26 cellular contexts compared by ENCODE assay signal in genomic region chr17:37662358-37662757, GRCh38. TPM values are rescaled to one million over a fixed set of nuclear protein-coding genes. Genes with fewer than 3 reads are reported as not detected.
A peak's percentile ranks its signal among the peaks of the same experiment; 100 is the strongest.
DNase-seq lines count a peak whose midpoint lies in the region; ATAC-seq, FAIRE-seq and TF ChIP-seq lines count a peak whose summit lies in the region.
"Had no signal": no experiment of that assay in that cellular context is flagged by ENCODE, and none has a peak within 500 bp of the region (broad histone marks: within the 10 kb centered on the region; RNA-seq: fewer than 3 reads in every experiment).

No MANE protein-coding gene starts in this region.

- no TSS peak for BruUV-seq in HepG2 (replicated peaks; lab: Mats Ljungman, UMichigan)

- 33% methylated on average over 5 of the region's 5 CpGs for WGBS in HepG2 (ENCODE audit: low lambda C conversion rate)
- WGBS in right lobe of liver (ENCODE audit: insufficient coverage, low coverage, low lambda C conversion rate, missing lambda C conversion rate), result 67% methylated on average over 4 of the region's 5 CpGs

- TF ChIP-seq EP300 in HepG2 (IDR thresholded peaks at IDR 0.05; ENCODE audit: low read depth in 2 of 2, low read length in 2 of 2) (no peak), HepG2 (CRISPR knock-in tag; IDR thresholded peaks at IDR 0.05; ENCODE audit: borderline replicate concordance) (no peak)

- CTCF ChIA-PET in HepG2 (lab: Yijun Ruan, JAX; ENCODE audit: low intra/inter-chr PET ratio, low total read pairs), result no interaction called here

- H3K9me3 ChIP-seq in HepG2 (ENCODE audit: low read length) (no peaks in the 10 kb centered on the region), right lobe of liver (no peaks in the 10 kb centered on the region), colonic mucosa (no peaks in the 10 kb centered on the region), breast epithelium (no peaks in the 10 kb centered on the region)
- H3K9me3 ChIP-seq: BE2C, SJSA1 had no signal

- POLR2A ChIA-PET in HepG2 (lab: Yijun Ruan, JAX), result interaction anchor here (0.9 to 2.3 kb wide), 2 partner anchors 9 to 46 kb away, joined by 3 to 7 read pairs; no protein-coding TSS in a partner anchor

- intact Hi-C loops in HepG2 (cut with micrococcal nuclease; ENCODE audit: unreplicated experiment) (no loop called here), right lobe of liver (cut with DNase I) (no loop called here), colonic mucosa (cut with DNase I) (no loop called here), breast epithelium (cut with DNase I; ENCODE audit: low total_unique reads) (loop anchor here (5.0 kb wide), 1 partner anchor 185 kb away; no protein-coding TSS in a partner anchor)

- H3K4me3 ChIP-seq in HepG2 (replicated peaks in 1 of 3; ENCODE audit: insufficient read depth in 1 of 3, low read depth in 2 of 3, low read length in 3 of 3), result no peak overlapping the region
- H3K4me3 ChIP-seq in right lobe of liver, result no peak overlapping the region
- H3K4me3 ChIP-seq in colonic mucosa, result no peak overlapping the region
- no peak overlapping the region for H3K4me3 ChIP-seq in breast epithelium
- H3K4me3 ChIP-seq: GM23248, PC-9, SJSA1 had no signal

- no peaks in the 10 kb centered on the region for H3K79me2 ChIP-seq in HepG2 (ENCODE audit: insufficient read depth, low read length)

- no peaks in the 10 kb centered on the region for H3K36me3 ChIP-seq in HepG2 (replicated peaks in 1 of 2; ENCODE audit: control insufficient read depth in 1 of 2, insufficient read depth in 2 of 2, low read length in 2 of 2)
- H3K36me3 ChIP-seq in right lobe of liver, result no peaks in the 10 kb centered on the region
- H3K36me3 ChIP-seq in colonic mucosa, result no peaks in the 10 kb centered on the region
- no peaks in the 10 kb centered on the region for H3K36me3 ChIP-seq in breast epithelium
- H3K36me3 ChIP-seq: BE2C, SJSA1 had no signal

- no peak overlapping the region for H2AFZ ChIP-seq in HepG2 (ENCODE audit: low read length)
- H2AFZ ChIP-seq: GM23248, PC-9 had no signal

- no peak for TF ChIP-seq POLR2A in HepG2 (IDR thresholded peaks at IDR 0.05; ENCODE audit: insufficient read depth in 1 of 2, low read depth in 2 of 2, low read length in 2 of 2)
- TF ChIP-seq POLR2A in right lobe of liver (IDR thresholded peaks at IDR 0.05), result no peak
- TF ChIP-seq POLR2A in breast epithelium (IDR thresholded peaks at IDR 0.05), result no peak

- H3K4me1 ChIP-seq in HepG2 (ENCODE audit: insufficient read depth, low read length), result peaks cover 32% of the 10 kb centered on the region
- H3K4me1 ChIP-seq in right lobe of liver, result no peaks in the 10 kb centered on the region
- H3K4me1 ChIP-seq in colonic mucosa, result no peaks in the 10 kb centered on the region
- H3K4me1 ChIP-seq in breast epithelium, result no peaks in the 10 kb centered on the region
- H3K4me1 ChIP-seq: BE2C, SJSA1 had no signal

- no peak for DNase-seq in HepG2 (ENCODE audit: low spot score)
- DNase-seq in right lobe of liver, result no peak
- DNase-seq in colonic mucosa, result peak; percentile 35
- DNase-seq in islet precursor cell, result peak; percentile 52
- DNase-seq in DMS153 treated with DMSO at 0.1 percent for 48 hours (lab: John Stamatoyannopoulos, UW; ENCODE audit: unreplicated experiment), result no peak
- no peak for DNase-seq in stimulated activated CD4-positive, alpha-beta T cell treated with anti-CD3 and anti-CD28 coated beads, Interleukin-15, amount 100 ng/mL, for 24 hours
- DNase-seq in breast epithelium (ENCODE audit: low spot score in 2 of 2), result no peak
- DNase-seq: 8988T; ACHN; BE2C; CD8-positive, alpha-beta memory T cell; DMS 273 treated with DMSO at 0.1 percent for 48 hours; DMS79 treated with DMSO at 0.1 percent for 48 hours; HCEC 1CT; Karpas-422; NCI-H1092 treated with DMSO at 0.1 percent for 48 hours; NCI-H1436; NCI-H187; NCI-H748 treated with DMSO at 0.1 percent for 48 hours; PC-9 had no signal

- no peaks in the 10 kb centered on the region for H4K20me1 ChIP-seq in HepG2 (ENCODE audit: insufficient read depth, low read length)

- H3K27me3 ChIP-seq in HepG2 (ENCODE audit: control insufficient read depth in 1 of 2, insufficient read depth in 2 of 2, low read length in 2 of 2) (no peaks in the 10 kb centered on the region), right lobe of liver (no peaks in the 10 kb centered on the region), colonic mucosa (no peaks in the 10 kb centered on the region), breast epithelium (no peaks in the 10 kb centered on the region)
- H3K27me3 ChIP-seq: SJSA1 had no signal

- H3K9ac ChIP-seq in HepG2 (ENCODE audit: insufficient read depth, low read depth, low read length), result no peak overlapping the region
- H3K9ac ChIP-seq in colonic mucosa (ENCODE audit: low read depth in 2 of 2, low read length in 2 of 2), result peak overlapping the region in 1 of 2 donors; percentile 13
- H3K9ac ChIP-seq: GM23248 had no signal

- no peak for FAIRE-seq in HepG2 (lab: Jason Lieb, UNC)
- FAIRE-seq: GM18507 had no signal

- in situ Hi-C loops in HepG2 (cut with HindIII; ENCODE audit: extremely low pct_ligation_motif_present, low pct_unique_long_range_greater_than_20kb), result no loop called here

- no peak overlapping the region for H3K27ac ChIP-seq in HepG2 (ENCODE audit: extremely low read length, insufficient read depth, low read length)
- H3K27ac ChIP-seq in right lobe of liver, result no peak overlapping the region
- H3K27ac ChIP-seq in colonic mucosa, result peak overlapping the region; percentile 42
- no peak overlapping the region for H3K27ac ChIP-seq in breast epithelium
- H3K27ac ChIP-seq: GM23248, HL-60, PC-9, SJSA1 had no signal

- ATAC-seq in HepG2, result no peak
- no peak for ATAC-seq in right lobe of liver
- no peak for ATAC-seq in HG02759 (IDR thresholded peaks at IDR 0.05; ENCODE audit: unreplicated experiment)
- ATAC-seq: Right ventricle myocardium inferior had no signal

- H3K4me2 ChIP-seq in HepG2 (ENCODE audit: low read depth, low read length), result peak overlapping the region; percentile 36
- H3K4me2 ChIP-seq: PC-9 had no signal

- TF ChIP-seq CTCF in HepG2 (CRISPR knock-in tag; IDR thresholded peaks at IDR 0.05), result no peak
- TF ChIP-seq CTCF in right lobe of liver (IDR thresholded peaks at IDR 0.05), result no peak
- no peak for TF ChIP-seq CTCF in colonic mucosa (IDR thresholded peaks at IDR 0.05)
- TF ChIP-seq CTCF in breast epithelium (IDR thresholded peaks at IDR 0.05), result no peak

- no peak for TF ChIP-seq RAD21 in HepG2 (CRISPR knock-in tag; IDR thresholded peaks at IDR 0.05)

TF ChIP-seq in HepG2, 621 proteins besides CTCF, POLR2A, EP300 and RAD21:
- TF ChIP-seq ZNF768 (CRISPR knock-in tag; IDR thresholded peaks at IDR 0.05), result no peak
TF ChIP-seq in HepG2: peak in this region for 0.

RNA-seq across cellular contexts. Expression of gene DDX52, which starts 19.1 kb away (rescaled TPM):
- 36.1 and 41.4 TPM in 2 replicates for total RNA-seq in HepG2 (2016; rRNA removed; fragmentation: Illumina TruSeq; extraction: Trizol)
- 3.2 and 3.8 TPM in 2 replicates for total RNA-seq in HepG2 (2016; cell fraction: cytosol; rRNA removed; fragmentation: Illumina TruSeq; extraction: Trizol; ENCODE audit: low read depth)
- 32.4 and 35.5 TPM in 2 replicates for total RNA-seq in HepG2 (2016; cell fraction: insoluble cytoplasmic fraction; rRNA removed; fragmentation: Illumina TruSeq; extraction: Trizol)
- total RNA-seq in HepG2 (2016; cell fraction: membrane; rRNA removed; fragmentation: Illumina TruSeq; extraction: Trizol), result 7.0 and 8.2 TPM in 2 replicates
- total RNA-seq in HepG2 (2016; cell fraction: nucleus; rRNA removed; fragmentation: Illumina TruSeq; extraction: Trizol), result 28.1 and 32.8 TPM in 2 replicates
- 6.8 and 8.9 TPM in 2 replicates for polyA plus RNA-seq in HepG2 (2011; rRNA removed)
- 3.8 and 4.9 TPM in 2 replicates for polyA plus RNA-seq in HepG2 (2011; cell fraction: cytosol; rRNA removed)
- 10.2 and 15.6 TPM in 2 replicates for polyA plus RNA-seq in HepG2 (2011; cell fraction: nucleus; rRNA removed)
- 9.8 and 12.1 TPM in 2 replicates for polyA plus RNA-seq in HepG2 (2012)
- 1.5 TPM in 2 replicates for polyA plus RNA-seq in HepG2 (2016; cell fraction: cytosol; fragmentation: Illumina TruSeq; extraction: Trizol; ENCODE audit: low read depth)
- 26.1 and 28.9 TPM in 2 replicates for polyA plus RNA-seq in HepG2 (2016; cell fraction: insoluble cytoplasmic fraction; fragmentation: Illumina TruSeq; extraction: Trizol; ENCODE audit: low read depth)
- polyA plus RNA-seq in HepG2 (2016; cell fraction: membrane; fragmentation: Illumina TruSeq; extraction: Trizol; ENCODE audit: low read depth), result 3.2 and 3.6 TPM in 2 replicates
- 32.6 and 38.8 TPM in 2 replicates for polyA plus RNA-seq in HepG2 (2016; cell fraction: nucleus; fragmentation: Illumina TruSeq; extraction: Trizol; ENCODE audit: insufficient read depth, low read depth)
- 11.5 and 16.2 TPM in 2 replicates for polyA minus RNA-seq in HepG2 (2011; rRNA and poly(A)+ RNA removed; ENCODE audit: low replicate concordance)
- 6.5 and 8.3 TPM in 2 replicates for polyA minus RNA-seq in HepG2 (2011; cell fraction: cytosol; rRNA and poly(A)+ RNA removed)
- polyA minus RNA-seq in HepG2 (2011; cell fraction: nucleus; rRNA and poly(A)+ RNA removed), result 35.7 and 37.2 TPM in 2 replicates
- 10 to 100 TPM; 11.8 to 14.4 (median 13.1) TPM for total RNA-seq in right lobe of liver
- 10 to 100 TPM; 26.3 to 26.4 TPM for total RNA-seq in colonic mucosa
- total RNA-seq in breast epithelium, result 10 to 100 TPM; 15.8 to 29.3 (median 20.0) TPM

RNA-seq across cellular contexts. Expression of gene SYNRG, which starts 53.1 kb away (rescaled TPM):
- 8.7 and 15.4 TPM in 2 replicates for total RNA-seq in HepG2 (2016; rRNA removed; fragmentation: Illumina TruSeq; extraction: Trizol)
- total RNA-seq in HepG2 (2016; cell fraction: cytosol; rRNA removed; fragmentation: Illumina TruSeq; extraction: Trizol; ENCODE audit: low read depth), result 5.2 and 5.9 TPM in 2 replicates
- total RNA-seq in HepG2 (2016; cell fraction: insoluble cytoplasmic fraction; rRNA removed; fragmentation: Illumina TruSeq; extraction: Trizol), result 7.4 and 13.5 TPM in 2 replicates
- 5.7 and 6.1 TPM in 2 replicates for total RNA-seq in HepG2 (2016; cell fraction: membrane; rRNA removed; fragmentation: Illumina TruSeq; extraction: Trizol)
- 13.0 and 13.2 TPM in 2 replicates for total RNA-seq in HepG2 (2016; cell fraction: nucleus; rRNA removed; fragmentation: Illumina TruSeq; extraction: Trizol)
- 7.3 and 9.3 TPM in 2 replicates for polyA plus RNA-seq in HepG2 (2011; rRNA removed)
- 4.3 and 6.2 TPM in 2 replicates for polyA plus RNA-seq in HepG2 (2011; cell fraction: cytosol; rRNA removed)
- 10.9 and 12.4 TPM in 2 replicates for polyA plus RNA-seq in HepG2 (2011; cell fraction: nucleus; rRNA removed)
- polyA plus RNA-seq in HepG2 (2012), result 8.9 and 10.7 TPM in 2 replicates
- 0.62 and 0.75 TPM in 2 replicates for polyA plus RNA-seq in HepG2 (2016; cell fraction: cytosol; fragmentation: Illumina TruSeq; extraction: Trizol; ENCODE audit: low read depth)
- polyA plus RNA-seq in HepG2 (2016; cell fraction: insoluble cytoplasmic fraction; fragmentation: Illumina TruSeq; extraction: Trizol; ENCODE audit: low read depth), result 10.1 and 12.7 TPM in 2 replicates
- polyA plus RNA-seq in HepG2 (2016; cell fraction: membrane; fragmentation: Illumina TruSeq; extraction: Trizol; ENCODE audit: low read depth), result 1.2 and 1.5 TPM in 2 replicates
- polyA plus RNA-seq in HepG2 (2016; cell fraction: nucleus; fragmentation: Illumina TruSeq; extraction: Trizol; ENCODE audit: insufficient read depth, low read depth), result 17.1 TPM in 2 replicates
- polyA minus RNA-seq in HepG2 (2011; rRNA and poly(A)+ RNA removed; ENCODE audit: low replicate concordance), result 32.6 and 35.9 TPM in 2 replicates
- polyA minus RNA-seq in HepG2 (2011; cell fraction: cytosol; rRNA and poly(A)+ RNA removed), result 12.0 and 15.9 TPM in 2 replicates
- 30.4 and 35.7 TPM in 2 replicates for polyA minus RNA-seq in HepG2 (2011; cell fraction: nucleus; rRNA and poly(A)+ RNA removed)
- 10 to 100 TPM in 5 of 6 experiments, 1 to 10 TPM in 1; 9.0 to 16.2 (median 15.0) TPM for total RNA-seq in right lobe of liver
- total RNA-seq in colonic mucosa, result 10 to 100 TPM; 28.9 to 34.1 TPM
- total RNA-seq in breast epithelium, result 10 to 100 TPM; 20.2 to 38.2 (median 34.4) TPM

Comparison
In these comparisons a context has a peak if more than half of its experiments do, and no peak if none do; other contexts are left out.
1. DNase-seq: peak in colonic mucosa (single experiment) and islet precursor cell (single experiment); none in HepG2 (single experiment), right lobe of liver (0 of 3), DMS153 treated with DMSO at 0.1 percent for 48 hours (single experiment), stimulated activated CD4-positive, alpha-beta T cell treated with anti-CD3 and anti-CD28 coated beads, Interleukin-15, amount 100 ng/mL, for 24 hours (single experiment) and breast epithelium (0 of 2).